ENCODE assay signal across 1 cellular context in genomic region chr16:49775581-49775980, GRCh38.
A peak's percentile ranks its signal among the peaks of the same experiment; 100 is the strongest.
TF ChIP-seq lines count a peak whose summit lies in the region.

No MANE protein-coding gene starts in this region.

TF ChIP-seq in K562, 482 proteins besides CTCF, POLR2A, EP300 and RAD21:
- TF ChIP-seq POU5F1 (IDR thresholded peaks at IDR 0.05; ENCODE audit: borderline replicate concordance, low read depth, low read length, partially characterized antibody) = no peak
- TF ChIP-seq RBM25 (IDR thresholded peaks at IDR 0.05; ENCODE audit: low read depth, low read length, severe bottlenecking) = peak; percentile 25
